10 cellular contexts compared by ENCODE assay signal in the genomic region with DNA sequence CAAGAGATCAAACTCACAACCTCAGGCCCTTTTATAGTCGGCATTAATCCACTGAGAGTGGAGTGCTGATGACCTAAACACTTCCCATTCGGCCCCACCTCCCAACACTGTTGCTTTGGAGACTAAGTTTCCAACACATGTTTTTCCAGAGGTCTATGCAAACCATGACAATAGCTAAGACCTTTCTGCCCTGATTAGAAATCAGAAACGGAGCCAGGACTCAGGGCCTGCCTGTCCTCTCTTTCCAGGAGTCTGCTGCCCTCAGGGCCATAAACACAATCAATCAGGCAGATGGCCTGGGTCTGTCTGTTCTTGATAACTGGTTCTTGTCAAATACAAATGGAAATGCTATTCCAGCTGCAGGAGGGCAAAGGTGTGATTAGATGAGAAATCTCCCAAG.
"Had no signal": no experiment of that assay in that cellular context is flagged by ENCODE, and none has a peak within 500 bp of the region (broad histone marks: within the 10 kb centered on the region; RNA-seq: fewer than 3 reads in every experiment).

No MANE protein-coding gene starts in this region.

- H3K9me3 ChIP-seq: left lung, ovary, thoracic aorta had no signal

- H3K4me3 ChIP-seq: left lung, ovary, thoracic aorta had no signal

- H3K27me3 ChIP-seq: ovary had no signal

- DNase-seq: activated naive CD4-positive, alpha-beta T cell treated with anti-CD3 and anti-CD28 coated beads, Interleukin-2, amount 50 U/mL, for 16 hours; activated T-cell treated with anti-CD3 and anti-CD28 coated beads, Interleukin-2, amount 50 U/mL, for 1 hour; left lung; mesenchymal stem cell; nephron progenitor cell; ovary; stimulated activated CD4-positive, alpha-beta T cell treated with anti-CD3 and anti-CD28 coated beads, Interleukin-15, amount 100 ng/mL, for 24 hours; stimulated activated CD4-positive, alpha-beta T cell treated with anti-CD3 and anti-CD28 coated beads, Interleukin-4, amount 100 ng/mL, for 24 hours; stimulated activated naive CD8-positive, alpha-beta T cell treated with anti-CD3 and anti-CD28 coated beads, Interleukin-15, amount 100 ng/mL, for 72 hours had no signal

- H3K36me3 ChIP-seq: left lung, ovary, thoracic aorta had no signal

- ATAC-seq: left lung; stimulated activated naive CD8-positive, alpha-beta T cell treated with anti-CD3 and anti-CD28 coated beads, Interleukin-15, amount 100 ng/mL, for 72 hours had no signal

- H3K4me1 ChIP-seq: left lung had no signal

- H3K27ac ChIP-seq: left lung, ovary, thoracic aorta had no signal
